ENCODE assay signal across 12 cellular contexts in genomic region chr18:75854174-75854573, GRCh38.
A peak's percentile ranks its signal among the peaks of the same experiment; 100 is the strongest.
DNase-seq lines count a peak whose midpoint lies in the region; ATAC-seq and TF ChIP-seq lines count a peak whose summit lies in the region.
"Had no signal": no experiment of that assay in that cellular context is flagged by ENCODE, and none has a peak within 500 bp of the region (broad histone marks: within the 10 kb centered on the region; RNA-seq: fewer than 3 reads in every experiment).

No MANE protein-coding gene starts in this region.

- TF ChIP-seq CTCF in MM.1S (IDR thresholded peaks at IDR 0.05; ENCODE audit: low read length) = peak; percentile 32
- peak; percentile 9 for TF ChIP-seq CTCF in cardiac fibroblast (IDR thresholded peaks at IDR 0.05; ENCODE audit: low read depth, low read length)

- H4K20me1 ChIP-seq in MM.1S (ENCODE audit: insufficient read depth, low read length) = no peaks in the 10 kb centered on the region

- H3K9me2 ChIP-seq in MM.1S (replicated peaks; ENCODE audit: insufficient read depth, low read length) = no peaks in the 10 kb centered on the region

- no peaks in the 10 kb centered on the region for H3K4me1 ChIP-seq in MM.1S (ENCODE audit: low read length)
- H3K4me1 ChIP-seq: esophagus muscularis mucosa had no signal

- H3K4me2 ChIP-seq in MM.1S (ENCODE audit: low read depth, low read length) = no peak overlapping the region

- CTCF ChIA-PET in activated naive CD4-positive, alpha-beta T cell treated with anti-CD3 and anti-CD28 coated beads for 36 hours (lab: Charles Lee) = interaction anchor here (0.6 kb wide), 1 partner anchor 1471 kb away, joined by 3 read pairs; no protein-coding TSS in a partner anchor

- H3K9me3 ChIP-seq in MM.1S (replicated peaks; ENCODE audit: insufficient read depth, low read length) = no peaks in the 10 kb centered on the region
- H3K9me3 ChIP-seq: esophagus muscularis mucosa had no signal

- H3K27me3 Mint-ChIP-seq in activated naive CD4-positive, alpha-beta T cell treated with anti-CD3 and anti-CD28 coated beads for 36 hours (ENCODE audit: low read depth) = peaks cover 2% of the 10 kb centered on the region

- H3K4me3 ChIP-seq in MM.1S (ENCODE audit: low read length) = no peak overlapping the region
- H3K4me3 ChIP-seq in cardiac fibroblast (replicated peaks in 1 of 2; ENCODE audit: low read depth in 2 of 2, low read length in 2 of 2) = no peak overlapping the region
- H3K4me3 ChIP-seq: esophagus muscularis mucosa had no signal

- no peaks in the 10 kb centered on the region for H3K4me1 Mint-ChIP-seq in activated naive CD4-positive, alpha-beta T cell treated with anti-CD3 and anti-CD28 coated beads for 36 hours (ENCODE audit: low read depth)

- no peak overlapping the region for H3K27ac Mint-ChIP-seq in activated naive CD4-positive, alpha-beta T cell treated with anti-CD3 and anti-CD28 coated beads for 36 hours

- H3K9ac ChIP-seq in MM.1S (ENCODE audit: low read length) = no peak overlapping the region

- H3K4me3 Mint-ChIP-seq in activated naive CD4-positive, alpha-beta T cell treated with anti-CD3 and anti-CD28 coated beads for 36 hours = no peak overlapping the region

- no peak overlapping the region for H3K27ac ChIP-seq in MM.1S (ENCODE audit: low read length)
- H3K27ac ChIP-seq: esophagus muscularis mucosa had no signal

- no peaks in the 10 kb centered on the region for H3K36me3 ChIP-seq in MM.1S (replicated peaks; ENCODE audit: insufficient read depth, low read length)
- H3K36me3 ChIP-seq: esophagus muscularis mucosa had no signal

- H3K27me3 ChIP-seq in MM.1S (replicated peaks; ENCODE audit: insufficient read depth, low read length) = no peaks in the 10 kb centered on the region
- H3K27me3 ChIP-seq: esophagus muscularis mucosa had no signal

- no peaks in the 10 kb centered on the region for H3F3A ChIP-seq in MM.1S (ENCODE audit: insufficient read depth, low read length)

- no peak for ATAC-seq in GM21526 (IDR thresholded peaks at IDR 0.05; ENCODE audit: low FRiP score, unreplicated experiment)
- no peak for ATAC-seq in HG02973 (IDR thresholded peaks at IDR 0.05; ENCODE audit: unreplicated experiment)

- H3K9me3 Mint-ChIP-seq in activated naive CD4-positive, alpha-beta T cell treated with anti-CD3 and anti-CD28 coated beads for 36 hours = no peaks in the 10 kb centered on the region

- no peaks in the 10 kb centered on the region for H3K79me2 ChIP-seq in MM.1S (ENCODE audit: low read length)

- no peaks in the 10 kb centered on the region for H3K36me3 Mint-ChIP-seq in activated naive CD4-positive, alpha-beta T cell treated with anti-CD3 and anti-CD28 coated beads for 36 hours (ENCODE audit: low read depth)

- intact Hi-C loops in activated naive CD4-positive, alpha-beta T cell treated with anti-CD3 and anti-CD28 coated beads for 36 hours (cut with micrococcal nuclease) = no loop called here

- H2AFZ ChIP-seq in MM.1S (ENCODE audit: low read length) = no peak overlapping the region

- DNase-seq in activated naive CD4-positive, alpha-beta T cell treated with anti-CD3 and anti-CD28 coated beads for 36 hours = peak; percentile 31
- DNase-seq in activated naive CD4-positive, alpha-beta T cell treated with anti-CD3 and anti-CD28 coated beads, Interleukin-2, amount 50 U/mL, for 16 hours = no peak
- DNase-seq in MM.1S (peak; percentile 21), cardiac fibroblast (ENCODE audit: low read depth in 2 of 2) (no peak), foreskin melanocyte (no peak)
- DNase-seq in stimulated activated CD4-positive, alpha-beta T cell treated with anti-CD3 and anti-CD28 coated beads, Interleukin-4, amount 100 ng/mL, for 1 hour = peak; percentile 21
- DNase-seq: activated gamma-delta T cell, DMS153, Right ventricle myocardium superior had no signal

Comparison
In these comparisons a context has a peak if more than half of its experiments do, and no peak if none do; other contexts are left out.
1. DNase-seq: peak in activated naive CD4-positive, alpha-beta T cell treated with anti-CD3 and anti-CD28 coated beads for 36 hours (single experiment), MM.1S (single experiment) and stimulated activated CD4-positive, alpha-beta T cell treated with anti-CD3 and anti-CD28 coated beads, Interleukin-4, amount 100 ng/mL, for 1 hour (single experiment); none in activated naive CD4-positive, alpha-beta T cell treated with anti-CD3 and anti-CD28 coated beads, Interleukin-2, amount 50 U/mL, for 16 hours (single experiment), cardiac fibroblast (0 of 2) and foreskin melanocyte (single experiment).